ENCODE assay signal across 20 cellular contexts in the genomic region with DNA sequence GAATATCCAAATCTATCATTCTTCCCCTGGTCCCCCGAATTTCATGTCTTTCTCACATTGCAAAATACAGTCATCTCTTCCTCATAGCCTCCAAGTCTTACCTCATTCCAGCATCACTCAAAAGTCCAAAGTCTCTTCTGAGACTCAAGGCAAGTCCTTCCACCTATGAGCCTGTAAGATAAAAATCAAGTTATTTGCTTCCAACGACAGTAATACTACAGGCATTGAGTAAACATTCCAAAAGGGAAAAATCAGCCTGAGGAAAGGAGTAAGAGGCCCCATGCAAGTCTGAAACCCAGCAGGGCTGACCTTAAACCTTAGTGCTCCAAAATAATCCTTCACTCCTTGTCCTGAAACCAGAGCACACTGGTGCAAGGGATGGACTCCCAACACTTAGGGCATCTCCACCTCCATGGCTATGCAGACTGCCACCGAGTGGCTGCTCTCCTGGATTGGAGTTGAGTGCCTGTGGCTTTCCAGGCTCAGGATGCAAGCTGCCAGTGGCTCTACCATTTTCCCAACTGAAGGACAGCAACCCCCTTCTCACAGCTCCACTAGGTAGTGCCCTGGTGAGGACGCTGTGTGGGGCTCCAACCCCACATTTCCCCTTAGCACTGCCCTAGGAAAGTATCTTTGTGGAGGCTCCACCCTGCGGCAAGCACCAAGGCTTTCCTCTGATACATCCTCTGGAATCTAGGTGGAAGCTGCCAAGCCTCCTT. TPM values are rescaled to one million over a fixed set of nuclear protein-coding genes. Genes with fewer than 3 reads are reported as not detected.
A peak's percentile ranks its signal among the peaks of the same experiment; 100 is the strongest.
DNase-seq lines count a peak whose midpoint lies in the region; ATAC-seq and TF ChIP-seq lines count a peak whose summit lies in the region.
"Had no signal": no experiment of that assay in that cellular context is flagged by ENCODE, and none has a peak within 500 bp of the region (broad histone marks: within the 10 kb centered on the region; RNA-seq: fewer than 3 reads in every experiment).

No MANE protein-coding gene starts in this region.

- H4K20me1 ChIP-seq in osteoblast (ENCODE audit: insufficient read depth, low read length) = no peaks in the 10 kb centered on the region

- H2AFZ ChIP-seq in osteoblast (ENCODE audit: low read length) = no peak overlapping the region
- H2AFZ ChIP-seq: GM23248 had no signal

- H3K9me3 ChIP-seq in osteoblast (ENCODE audit: low read depth, low read length) = no peaks in the 10 kb centered on the region
- H3K9me3 ChIP-seq: Peyer's patch had no signal

- H3K79me2 ChIP-seq in mesendoderm (ENCODE audit: control insufficient read depth, insufficient read depth, low read length) (no peaks in the 10 kb centered on the region), osteoblast (ENCODE audit: insufficient read depth, low read length) (no peaks in the 10 kb centered on the region)

- H3K9me3 Mint-ChIP-seq in activated naive CD8-positive, alpha-beta T cell treated with anti-CD3 and anti-CD28 coated beads, Interleukin-2, amount 10 ng/mL, durations not matched to agents 7 days and 5 days = peaks cover 1% of the 10 kb centered on the region
- no peaks in the 10 kb centered on the region for H3K9me3 Mint-ChIP-seq in activated naive CD8-positive, alpha-beta T cell treated with anti-CD3 and anti-CD28 coated beads, Interleukin-2, amount 50 U/mL, for 24 hours

- H2BK120ac ChIP-seq in mesendoderm (ENCODE audit: low read depth, low read length) = no peak overlapping the region

- H4K8ac ChIP-seq in mesendoderm (ENCODE audit: low read depth, low read length) = no peak overlapping the region

- H3K4me2 ChIP-seq in mesendoderm (ENCODE audit: low read length) (no peak overlapping the region), osteoblast (ENCODE audit: insufficient read depth, low read length) (no peak overlapping the region)

- H3K4me1 ChIP-seq in mesendoderm (ENCODE audit: control insufficient read depth, low read depth, low read length) (peaks cover 11% of the 10 kb centered on the region), osteoblast (ENCODE audit: insufficient read depth, low read length) (no peaks in the 10 kb centered on the region)

- no peaks in the 10 kb centered on the region for H3K27me3 ChIP-seq in dorsolateral prefrontal cortex
- H3K27me3 ChIP-seq in mesendoderm (ENCODE audit: insufficient read depth, low read length, poor library complexity) = no peaks in the 10 kb centered on the region
- H3K27me3 ChIP-seq in osteoblast (ENCODE audit: insufficient read depth, low read length) = no peaks in the 10 kb centered on the region
- H3K27me3 ChIP-seq: Peyer's patch had no signal

- H2BK15ac ChIP-seq in mesendoderm (replicated peaks; ENCODE audit: low read depth) = no peak overlapping the region

- H3K56ac ChIP-seq in mesendoderm (ENCODE audit: low read length) = peak overlapping the region; percentile 53

- peaks cover 6% of the 10 kb centered on the region for H3K27me3 Mint-ChIP-seq in activated naive CD8-positive, alpha-beta T cell treated with anti-CD3 and anti-CD28 coated beads, Interleukin-2, amount 10 ng/mL, durations not matched to agents 7 days and 5 days
- peaks cover 2% of the 10 kb centered on the region for H3K27me3 Mint-ChIP-seq in activated naive CD8-positive, alpha-beta T cell treated with anti-CD3 and anti-CD28 coated beads, Interleukin-2, amount 50 U/mL, for 24 hours
- H3K27me3 Mint-ChIP-seq: IgD-negative memory B cell had no signal

- peak overlapping the region; percentile 18 for H3K4ac ChIP-seq in mesendoderm (ENCODE audit: low read depth, low read length)

- H2AK5ac ChIP-seq in mesendoderm (ENCODE audit: low read length) = no peak overlapping the region

- H3K36me3 ChIP-seq in mesendoderm (ENCODE audit: control insufficient read depth, insufficient read depth, low read length) (no peaks in the 10 kb centered on the region), osteoblast (ENCODE audit: insufficient read depth, low read length) (no peaks in the 10 kb centered on the region)
- H3K36me3 ChIP-seq: Peyer's patch had no signal

- POLR2A ChIA-PET in activated naive CD8-positive, alpha-beta T cell treated with anti-CD3 and anti-CD28 coated beads, Interleukin-2, amount 10 ng/mL, durations not matched to agents 7 days and 5 days (lab: Charles Lee) = no interaction called here

- H3K4me3 ChIP-seq in dorsolateral prefrontal cortex = no peak overlapping the region
- no peak overlapping the region for H3K4me3 ChIP-seq in mesendoderm (ENCODE audit: low read length)
- H3K4me3 ChIP-seq in osteoblast (ENCODE audit: insufficient read depth, low read length) = no peak overlapping the region
- H3K4me3 ChIP-seq: GM23248, Peyer's patch had no signal

- H2BK5ac ChIP-seq in mesendoderm (ENCODE audit: low read length) = no peak overlapping the region

- H3K36me3 Mint-ChIP-seq in activated naive CD8-positive, alpha-beta T cell treated with anti-CD3 and anti-CD28 coated beads, Interleukin-2, amount 10 ng/mL, durations not matched to agents 7 days and 5 days = no peaks in the 10 kb centered on the region
- no peaks in the 10 kb centered on the region for H3K36me3 Mint-ChIP-seq in activated naive CD8-positive, alpha-beta T cell treated with anti-CD3 and anti-CD28 coated beads, Interleukin-2, amount 50 U/mL, for 24 hours (ENCODE audit: low read depth)
- H3K36me3 Mint-ChIP-seq: CD4-positive, alpha-beta memory T cell; IgD-negative memory B cell had no signal

- peak overlapping the region; percentile 13 for H4K5ac ChIP-seq in mesendoderm (ENCODE audit: low read length)

- peak; percentile 16 for DNase-seq in activated naive CD8-positive, alpha-beta T cell treated with anti-CD3 and anti-CD28 coated beads, Interleukin-2, amount 10 ng/mL, durations not matched to agents 7 days and 5 days
- DNase-seq in activated naive CD8-positive, alpha-beta T cell treated with anti-CD3 and anti-CD28 coated beads, Interleukin-2, amount 50 U/mL, for 24 hours = no peak
- DNase-seq in dorsolateral prefrontal cortex (no peak), mesendoderm (peak; percentile 58), midbrain (lab: John Stamatoyannopoulos, UW) (no peak), osteoblast (ENCODE audit: insufficient read length, low spot score, missing footprints) (no peak), NCI-H2081 treated with DMSO at 0.1 percent for 48 hours (lab: John Stamatoyannopoulos, UW) (no peak)
- DNase-seq: 8988T; CD4-positive, alpha-beta memory T cell; GM23248; Kasumi-1; MM.1S; NCI-H1105; NCI-H1694 treated with DMSO at 0.1 percent for 48 hours; NCI-H226; NCI-H524 treated with DMSO at 0.1 percent for 48 hours; Peyer's patch had no signal

- TF ChIP-seq CTCF in dorsolateral prefrontal cortex (IDR thresholded peaks at IDR 0.05 in 54 of 56, conservative IDR thresholded peaks at IDR 0.05 in 2 of 56; ENCODE audit: low read depth in 1 of 56, partially characterized antibody in 56 of 56) = no peak
- TF ChIP-seq CTCF in osteoblast (IDR thresholded peaks at IDR 0.05; ENCODE audit: extremely low read depth, low read depth, low read length) = no peak

- H3K27ac ChIP-seq in dorsolateral prefrontal cortex (peak overlapping the region in 30 of 59 donors; percentile 4 to 95 (median 44)), mesendoderm (ENCODE audit: low read depth, low read length) (no peak overlapping the region), osteoblast (ENCODE audit: low read depth, low read length) (no peak overlapping the region)
- H3K27ac ChIP-seq: GM23248 had no signal

- no peak overlapping the region for H3K18ac ChIP-seq in mesendoderm (ENCODE audit: low read length)

- no peak for ATAC-seq in activated naive CD8-positive, alpha-beta T cell treated with anti-CD3 and anti-CD28 coated beads, Interleukin-2, amount 10 ng/mL, durations not matched to agents 7 days and 5 days (ENCODE audit: low read depth)
- no peak for ATAC-seq in activated naive CD8-positive, alpha-beta T cell treated with anti-CD3 and anti-CD28 coated beads, Interleukin-2, amount 50 U/mL, for 24 hours
- no peak for ATAC-seq in HG03196 (IDR thresholded peaks at IDR 0.05; ENCODE audit: unreplicated experiment)
- ATAC-seq: Right ventricle myocardium inferior had no signal

- no peaks in the 10 kb centered on the region for H3K79me1 ChIP-seq in mesendoderm (ENCODE audit: low read length)

- no peak overlapping the region for H3K9ac ChIP-seq in mesendoderm (ENCODE audit: low read length)
- H3K9ac ChIP-seq: GM23248 had no signal

- H3K4me3 Mint-ChIP-seq in activated naive CD8-positive, alpha-beta T cell treated with anti-CD3 and anti-CD28 coated beads, Interleukin-2, amount 10 ng/mL, durations not matched to agents 7 days and 5 days = no peak overlapping the region
- no peak overlapping the region for H3K4me3 Mint-ChIP-seq in activated naive CD8-positive, alpha-beta T cell treated with anti-CD3 and anti-CD28 coated beads, Interleukin-2, amount 50 U/mL, for 24 hours
- H3K4me3 Mint-ChIP-seq: CD4-positive, alpha-beta memory T cell; IgD-negative memory B cell had no signal

- no peak overlapping the region for H3K23ac ChIP-seq in mesendoderm (ENCODE audit: low read length)

- intact Hi-C loops in dorsolateral prefrontal cortex (cut with DNase I) = no loop called here

- no peak overlapping the region for H3K27ac Mint-ChIP-seq in activated naive CD8-positive, alpha-beta T cell treated with anti-CD3 and anti-CD28 coated beads, Interleukin-2, amount 10 ng/mL, durations not matched to agents 7 days and 5 days
- H3K27ac Mint-ChIP-seq in activated naive CD8-positive, alpha-beta T cell treated with anti-CD3 and anti-CD28 coated beads, Interleukin-2, amount 50 U/mL, for 24 hours = no peak overlapping the region
- H3K27ac Mint-ChIP-seq: IgD-negative memory B cell had no signal

- H3K4me1 Mint-ChIP-seq in activated naive CD8-positive, alpha-beta T cell treated with anti-CD3 and anti-CD28 coated beads, Interleukin-2, amount 10 ng/mL, durations not matched to agents 7 days and 5 days = no peaks in the 10 kb centered on the region
- H3K4me1 Mint-ChIP-seq in activated naive CD8-positive, alpha-beta T cell treated with anti-CD3 and anti-CD28 coated beads, Interleukin-2, amount 50 U/mL, for 24 hours = no peaks in the 10 kb centered on the region
- H3K4me1 Mint-ChIP-seq: CD4-positive, alpha-beta memory T cell had no signal

- WGBS in mesendoderm (ENCODE audit: extremely low coverage, insufficient coverage, low lambda C conversion rate) = no CpG with 5 or more reads among the region's 5 CpGs

RNA-seq across cellular contexts. Expression of a gene that starts 16.3 kb away (rescaled TPM):
- total RNA-seq in activated naive CD8-positive, alpha-beta T cell treated with anti-CD3 and anti-CD28 coated beads, Interleukin-2, amount 10 ng/mL, durations not matched to agents 7 days and 5 days = not detected
- total RNA-seq in dorsolateral prefrontal cortex (100 to 1,000 TPM; 265 to 923 (median 401) TPM), osteoblast (10.1 and 11.5 TPM in 2 replicates)
- 38.8 TPM for polyA plus RNA-seq in mesendoderm (2013, experiment 1 of 2)
- 38.8 TPM for polyA plus RNA-seq in mesendoderm (2013, experiment 2 of 2)
- polyA plus RNA-seq: CD4-positive, alpha-beta memory T cell; IgD-negative memory B cell had no signal

Comparison
In these comparisons a context has a peak if more than half of its experiments do, and no peak if none do; other contexts are left out.
1. DNase-seq: peak in activated naive CD8-positive, alpha-beta T cell treated with anti-CD3 and anti-CD28 coated beads, Interleukin-2, amount 10 ng/mL, durations not matched to agents 7 days and 5 days (single experiment) and mesendoderm (single experiment); none in activated naive CD8-positive, alpha-beta T cell treated with anti-CD3 and anti-CD28 coated beads, Interleukin-2, amount 50 U/mL, for 24 hours (single experiment), dorsolateral prefrontal cortex (0 of 10), midbrain (single experiment), osteoblast (single experiment) and NCI-H2081 treated with DMSO at 0.1 percent for 48 hours (single experiment).
2. H3K27ac ChIP-seq: peak in dorsolateral prefrontal cortex (30 of 59); none in mesendoderm (single experiment) and osteoblast (single experiment).
3. RNA of a gene that starts 16.3 kb away (total RNA-seq): 265 to 923 TPM in dorsolateral prefrontal cortex; 10.1 to 11.5 TPM in osteoblast and not detected in activated naive CD8-positive, alpha-beta T cell treated with anti-CD3 and anti-CD28 coated beads, Interleukin-2, amount 10 ng/mL, durations not matched to agents 7 days and 5 days; every median in the first group is over 10 times any median in the second.